ENCODE assay signal across 10 cellular contexts in the genomic region with DNA sequence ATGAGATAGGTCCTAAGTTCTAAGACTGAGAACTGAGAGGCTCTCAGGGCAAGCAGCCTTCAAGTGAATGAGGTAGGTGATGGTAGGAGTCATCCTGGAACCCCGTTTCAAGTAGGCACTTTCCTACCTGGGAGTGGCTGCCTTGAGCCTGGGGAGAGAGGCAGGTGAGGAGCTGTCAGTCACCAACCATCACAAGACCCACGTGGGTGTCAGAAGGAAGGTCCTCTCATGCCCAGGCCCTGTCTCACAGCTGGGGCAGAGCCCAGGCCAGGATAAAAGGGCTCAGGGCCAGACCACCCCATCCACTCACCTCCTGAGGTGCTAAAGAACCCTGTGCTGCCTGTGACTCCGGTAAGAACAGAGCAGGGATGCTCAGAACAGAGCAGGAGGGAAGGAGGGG. TPM values are rescaled to one million over a fixed set of nuclear protein-coding genes. Genes with fewer than 3 reads are reported as not detected.
"Had no signal": no experiment of that assay in that cellular context is flagged by ENCODE, and none has a peak within 500 bp of the region (broad histone marks: within the 10 kb centered on the region; RNA-seq: fewer than 3 reads in every experiment).

LCE1D (plus strand) TSS at position 301 of the 400 bp plus-strand sequence. CDS start 1,074 bp downstream, outside the sequence.

- H3K4me3 ChIP-seq: GM23248, HAP-1 had no signal

- H3K36me3 ChIP-seq: HAP-1 had no signal

- H3K4me1 ChIP-seq: HAP-1 had no signal

- ATAC-seq: HCT116, HepG2 had no signal

- H2AFZ ChIP-seq: GM23248 had no signal

- H3K9me3 ChIP-seq: HAP-1 had no signal

- H3K27ac ChIP-seq: GM23248, HL-60 had no signal

- H3K9ac ChIP-seq: GM23248 had no signal

- DNase-seq: GM23248, GOT3, H7, HFFc6 had no signal

RNA-seq across cellular contexts. Expression of gene LCE1D, which starts in this region (rescaled TPM):
- total RNA-seq: GM23248, H4, H7, HepG2, HFFc6, HT1080 had no signal
